In genomic region chr9:91101598-91102168, GRCh38 we compare ENCODE assay signal across 8 cellular contexts.
DNase-seq lines count a peak whose midpoint lies in the region; ATAC-seq and TF ChIP-seq lines count a peak whose summit lies in the region.

No MANE protein-coding gene starts in this region.

- TF ChIP-seq POLR2A in erythroblast (IDR thresholded peaks at IDR 0.05; ENCODE audit: low read length), result no peak

- DNase-seq in caudate nucleus (lab: John Stamatoyannopoulos, UW), result no peak
- DNase-seq in stimulated activated CD4-positive, alpha-beta T cell treated with anti-CD3 and anti-CD28 coated beads, Interleukin-4, amount 100 ng/mL, for 4 hours, result peak; percentile 46 to 73
- DNase-seq in SW 1271 (lab: John Stamatoyannopoulos, UW), result no peak
- no peak for DNase-seq in erythroblast (lab: John Stamatoyannopoulos, UW)
- no peak for DNase-seq in NCI-H1105 treated with DMSO at 0.1 percent for 48 hours (lab: John Stamatoyannopoulos, UW)

- no peak for TF ChIP-seq CTCF in VCaP (conservative IDR thresholded peaks at IDR 0.05)

- ATAC-seq in GM19043 (IDR thresholded peaks at IDR 0.05; ENCODE audit: low read depth, unreplicated experiment) (peak; percentile 64), HG02763 (IDR thresholded peaks at IDR 0.05; ENCODE audit: unreplicated experiment) (no peak)

- H3K27ac ChIP-seq in VCaP (peak overlapping the region; percentile 76), caudate nucleus (ENCODE audit: low read depth, low read length) (peak overlapping the region; percentile 30)

Comparison
In these comparisons a context has a peak if more than half of its experiments do, and no peak if none do; other contexts are left out.
1. DNase-seq: peak in stimulated activated CD4-positive, alpha-beta T cell treated with anti-CD3 and anti-CD28 coated beads, Interleukin-4, amount 100 ng/mL, for 4 hours (2 of 2); none in caudate nucleus (0 of 61), SW 1271 (0 of 2), erythroblast (0 of 2) and NCI-H1105 treated with DMSO at 0.1 percent for 48 hours (single experiment).